Comparison of ENCODE assay signal across 1 cellular context in genomic region chr6:75446278-75446880, GRCh38.
TF ChIP-seq lines count a peak whose summit lies in the region.

No MANE protein-coding gene starts in this region.

TF ChIP-seq in SK-N-SH, 30 proteins besides CTCF, POLR2A, EP300 and RAD21 (continued from another document):
- TF ChIP-seq RCOR1 (IDR thresholded peaks at IDR 0.05; ENCODE audit: low read length) (no peak), ELF1 (IDR thresholded peaks at IDR 0.05) (no peak), TAF1 (IDR thresholded peaks at IDR 0.05; ENCODE audit: borderline replicate concordance, low read depth, low read length) (no peak), POLR2AphosphoS5 (IDR thresholded peaks at IDR 0.05; ENCODE audit: low read depth, low read length) (no peak), MEF2A (IDR thresholded peaks at IDR 0.05; ENCODE audit: borderline replicate concordance, low read depth) (no peak), CHD2 (IDR thresholded peaks at IDR 0.05; ENCODE audit: low read length, partially characterized antibody) (no peak), USF2 (IDR thresholded peaks at IDR 0.05; ENCODE audit: borderline replicate concordance, low read depth, low read length) (no peak), RFX5 (IDR thresholded peaks at IDR 0.05; ENCODE audit: low read length) (no peak), GATA2 (CRISPR knock-in tag; IDR thresholded peaks at IDR 0.05) (no peak)
- TF ChIP-seq, protein P1, sequence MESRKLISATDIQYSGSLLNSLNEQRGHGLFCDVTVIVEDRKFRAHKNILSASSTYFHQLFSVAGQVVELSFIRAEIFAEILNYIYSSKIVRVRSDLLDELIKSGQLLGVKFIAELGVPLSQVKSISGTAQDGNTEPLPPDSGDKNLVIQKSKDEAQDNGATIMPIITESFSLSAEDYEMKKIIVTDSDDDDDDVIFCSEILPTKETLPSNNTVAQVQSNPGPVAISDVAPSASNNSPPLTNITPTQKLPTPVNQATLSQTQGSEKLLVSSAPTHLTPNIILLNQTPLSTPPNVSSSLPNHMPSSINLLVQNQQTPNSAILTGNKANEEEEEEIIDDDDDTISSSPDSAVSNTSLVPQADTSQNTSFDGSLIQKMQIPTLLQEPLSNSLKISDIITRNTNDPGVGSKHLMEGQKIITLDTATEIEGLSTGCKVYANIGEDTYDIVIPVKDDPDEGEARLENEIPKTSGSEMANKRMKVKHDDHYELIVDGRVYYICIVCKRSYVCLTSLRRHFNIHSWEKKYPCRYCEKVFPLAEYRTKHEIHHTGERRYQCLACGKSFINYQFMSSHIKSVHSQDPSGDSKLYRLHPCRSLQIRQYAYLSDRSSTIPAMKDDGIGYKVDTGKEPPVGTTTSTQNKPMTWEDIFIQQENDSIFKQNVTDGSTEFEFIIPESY (IDR thresholded peaks at IDR 0.05; ENCODE audit: borderline replicate concordance, low read depth) = no peak
- TF ChIP-seq, protein P2, sequence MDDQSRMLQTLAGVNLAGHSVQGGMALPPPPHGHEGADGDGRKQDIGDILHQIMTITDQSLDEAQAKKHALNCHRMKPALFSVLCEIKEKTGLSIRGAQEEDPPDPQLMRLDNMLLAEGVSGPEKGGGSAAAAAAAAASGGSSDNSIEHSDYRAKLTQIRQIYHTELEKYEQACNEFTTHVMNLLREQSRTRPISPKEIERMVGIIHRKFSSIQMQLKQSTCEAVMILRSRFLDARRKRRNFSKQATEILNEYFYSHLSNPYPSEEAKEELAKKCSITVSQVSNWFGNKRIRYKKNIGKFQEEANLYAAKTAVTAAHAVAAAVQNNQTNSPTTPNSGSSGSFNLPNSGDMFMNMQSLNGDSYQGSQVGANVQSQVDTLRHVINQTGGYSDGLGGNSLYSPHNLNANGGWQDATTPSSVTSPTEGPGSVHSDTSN (IDR thresholded peaks at IDR 0.05) = no peak
